9 cellular contexts compared by ENCODE assay signal in genomic region chr6:35487653-35488516, GRCh38. TPM values are rescaled to one million over a fixed set of nuclear protein-coding genes. Genes with fewer than 3 reads are reported as not detected.
DNase-seq lines count a peak whose midpoint lies in the region; ATAC-seq and TF ChIP-seq lines count a peak whose summit lies in the region.
"Had no signal": no experiment of that assay in that cellular context is flagged by ENCODE, and none has a peak within 500 bp of the region (broad histone marks: within the 10 kb centered on the region; RNA-seq: fewer than 3 reads in every experiment).

No MANE protein-coding gene starts in this region.

- CTCF ChIA-PET in HEK293 (lab: Yijun Ruan, JAX): interaction anchor here (0.5 to 1.2 kb wide), 6 partner anchors 9 to 96 kb away, joined by 3 to 8 read pairs (median 4); partner anchors contain the start of gene TEAD3

- TF ChIP-seq CTCF in HEK293 (tag by site-specific recombination; IDR thresholded peaks at IDR 0.05): no peak; the same call in 1 of the 2 replicates
- TF ChIP-seq CTCF in glutamatergic neuron (IDR thresholded peaks at IDR 0.05; ENCODE audit: partially characterized antibody, unreplicated experiment): no peak
- TF ChIP-seq CTCF in GM10266 (IDR thresholded peaks at IDR 0.05; ENCODE audit: control insufficient read depth, insufficient read depth, low read depth, missing control alignments): no peak

- POLR2A ChIA-PET in HEK293 (lab: Yijun Ruan, JAX): interaction anchor here (0.7 to 15.4 kb wide), 3 partner anchors 8 to 16 kb away, joined by 3 to 198 read pairs (median 20); partner anchors contain the start of genes RPL10A and TEAD3

- H3K27me3 Mint-ChIP-seq in glutamatergic neuron (ENCODE audit: unreplicated experiment): peaks cover 7% of the 10 kb centered on the region
- H3K27me3 Mint-ChIP-seq in stimulated activated memory B cell treated with anti-CD40 and anti-IgM and Interleukin-4, amounts not matched to agents 10 μg/mL and 1 μg/mL and 100 μg/mL, for 72 hours: peaks cover 8% of the 10 kb centered on the region

- no peak overlapping the region for H3K4me3 ChIP-seq in HEK293 (ENCODE audit: low read depth, low read length)

- H3K9me3 ChIP-seq in HEK293 (ENCODE audit: control insufficient read depth, insufficient read depth, low read depth, low read length): no peaks in the 10 kb centered on the region

- H3K4me1 ChIP-seq in HEK293 (ENCODE audit: control insufficient read depth, insufficient read depth, low read length): peaks cover 21% of the 10 kb centered on the region

- H3K9me3 Mint-ChIP-seq in glutamatergic neuron (ENCODE audit: unreplicated experiment): peaks cover 11% of the 10 kb centered on the region
- H3K9me3 Mint-ChIP-seq in stimulated activated memory B cell treated with anti-CD40 and anti-IgM and Interleukin-4, amounts not matched to agents 10 μg/mL and 1 μg/mL and 100 μg/mL, for 72 hours: no peaks in the 10 kb centered on the region

- no peak for ATAC-seq in stimulated activated memory B cell treated with anti-CD40 and anti-IgM and Interleukin-4, amounts not matched to agents 10 μg/mL and 1 μg/mL and 100 μg/mL, for 72 hours
- no peak for ATAC-seq in GM21786 (IDR thresholded peaks at IDR 0.05; ENCODE audit: unreplicated experiment)

- no peak overlapping the region for H3K4me3 Mint-ChIP-seq in glutamatergic neuron (ENCODE audit: unreplicated experiment)
- no peak overlapping the region for H3K4me3 Mint-ChIP-seq in stimulated activated memory B cell treated with anti-CD40 and anti-IgM and Interleukin-4, amounts not matched to agents 10 μg/mL and 1 μg/mL and 100 μg/mL, for 72 hours

- H3K27ac ChIP-seq in HEK293 (ENCODE audit: extremely low read depth, low read depth, low read length): peak overlapping the region; percentile 20; the same call in 1 of the 2 replicates
- no peak overlapping the region for H3K27ac ChIP-seq in caudate nucleus (ENCODE audit: low read depth, low read length)

- no peaks in the 10 kb centered on the region for H3K36me3 Mint-ChIP-seq in glutamatergic neuron (ENCODE audit: unreplicated experiment)
- H3K36me3 Mint-ChIP-seq in stimulated activated memory B cell treated with anti-CD40 and anti-IgM and Interleukin-4, amounts not matched to agents 10 μg/mL and 1 μg/mL and 100 μg/mL, for 72 hours: no peaks in the 10 kb centered on the region

- H3K4me1 Mint-ChIP-seq in glutamatergic neuron (ENCODE audit: low read depth, unreplicated experiment): peaks cover 26% of the 10 kb centered on the region
- peaks cover 14% of the 10 kb centered on the region for H3K4me1 Mint-ChIP-seq in stimulated activated memory B cell treated with anti-CD40 and anti-IgM and Interleukin-4, amounts not matched to agents 10 μg/mL and 1 μg/mL and 100 μg/mL, for 72 hours

- DNase-seq in SIG-M5 treated with dmso at 0.1 percent for 504 hours (lab: John Stamatoyannopoulos, UW; ENCODE audit: unreplicated experiment) (peak; percentile 89), glutamatergic neuron (no peak), GM10266 (ENCODE audit: extremely low spot score) (no peak), caudate nucleus (lab: John Stamatoyannopoulos, UW) (no peak), GM19240 (ENCODE audit: insufficient read length, low spot score) (no peak)
- DNase-seq: NCI-H1694 treated with DMSO at 0.1 percent for 48 hours had no signal

- H3K27ac Mint-ChIP-seq in glutamatergic neuron (ENCODE audit: unreplicated experiment): peak overlapping the region; percentile 79
- H3K27ac Mint-ChIP-seq in stimulated activated memory B cell treated with anti-CD40 and anti-IgM and Interleukin-4, amounts not matched to agents 10 μg/mL and 1 μg/mL and 100 μg/mL, for 72 hours: peak overlapping the region; percentile 51

- H3K36me3 ChIP-seq in HEK293 (ENCODE audit: control insufficient read depth in 2 of 2, insufficient read depth in 1 of 2, low read length in 2 of 2): peaks cover 0 to 7% of the 10 kb centered on the region in 2 experiments; a peak in 1 of 3 replicates

TF ChIP-seq in HEK293, 187 proteins besides CTCF, POLR2A, EP300 and RAD21 (continues in another document):
- TF ChIP-seq ZFP41 (tag by site-specific recombination; IDR thresholded peaks at IDR 0.05; ENCODE audit: borderline replicate concordance) (no peak), ZNF600 (tag by site-specific recombination; IDR thresholded peaks at IDR 0.05) (0 out of 2 replicates have a peak, but pooled peaks have one; percentile 30), ZBTB8A (tag by site-specific recombination; IDR thresholded peaks at IDR 0.05) (peak; percentile 52; the same call in 1 of the 2 replicates), ZNF777 (tag by site-specific recombination; IDR thresholded peaks at IDR 0.05; ENCODE audit: borderline replicate concordance) (no peak), GLI4 (tag by site-specific recombination; IDR thresholded peaks at IDR 0.05) (0 out of 2 replicates have a peak, but pooled peaks have one; percentile 38), ZNF16 (tag by site-specific recombination; IDR thresholded peaks at IDR 0.05; ENCODE audit: low read depth) (no peak), KLF1 (tag by site-specific recombination; IDR thresholded peaks at IDR 0.05) (peak; percentile 92), SP3 (tag by site-specific recombination; IDR thresholded peaks at IDR 0.05) (peak; percentile 26), ZNF184 (tag by site-specific recombination; IDR thresholded peaks at IDR 0.05) (no peak), ZNF791 (tag by site-specific recombination; IDR thresholded peaks at IDR 0.05) (no peak), GLIS2 (tag by site-specific recombination; IDR thresholded peaks at IDR 0.05) (peak; percentile 61), ZBTB20 (tag by site-specific recombination; IDR thresholded peaks at IDR 0.05) (peak; percentile 81), ZNF544 (tag by site-specific recombination; IDR thresholded peaks at IDR 0.05) (no peak), ZNF529 (tag by site-specific recombination; IDR thresholded peaks at IDR 0.05; ENCODE audit: insufficient replicate concordance) (no peak), HIC1 (tag by site-specific recombination; IDR thresholded peaks at IDR 0.05) (no peak), GFI1B (tag by site-specific recombination; IDR thresholded peaks at IDR 0.05) (no peak), ZBTB17 (tag by site-specific recombination; IDR thresholded peaks at IDR 0.05) (peak; percentile 94), ZBTB11 (tag by site-specific recombination; conservative IDR thresholded peaks at IDR 0.05; ENCODE audit: low read depth) (peak; percentile 43), ZNF2 (tag by site-specific recombination; IDR thresholded peaks at IDR 0.05) (0 out of 2 replicates have a peak, but pooled peaks have one; percentile 35), KLF17 (tag by site-specific recombination; IDR thresholded peaks at IDR 0.05) (peak; percentile 46), ZNF221 (tag by site-specific recombination; IDR thresholded peaks at IDR 0.05; ENCODE audit: borderline replicate concordance) (no peak)

RNA-seq across cellular contexts. Expression of gene TEAD3, which starts 9.0 kb away (rescaled TPM):
- 50.0 TPM for total RNA-seq in glutamatergic neuron (ENCODE audit: unreplicated experiment)

RNA-seq across cellular contexts. Expression of gene RPL10A, which starts 19.7 kb away (rescaled TPM):
- total RNA-seq in glutamatergic neuron (ENCODE audit: unreplicated experiment): 690 TPM

RNA-seq across cellular contexts. Expression of gene TULP1, which starts 24.8 kb away (rescaled TPM):
- not detected for total RNA-seq in glutamatergic neuron (ENCODE audit: unreplicated experiment)

RNA-seq across cellular contexts. Expression of gene FANCE, which starts 35.7 kb away (rescaled TPM):
- total RNA-seq in glutamatergic neuron (ENCODE audit: unreplicated experiment): 33.4 TPM
